ENCODE assay signal across 8 cellular contexts in genomic region chr20:49813305-49813974, GRCh38. TPM values are rescaled to one million over a fixed set of nuclear protein-coding genes. Genes with fewer than 3 reads are reported as not detected.
DNase-seq lines count a peak whose midpoint lies in the region; TF ChIP-seq lines count a peak whose summit lies in the region.

No MANE protein-coding gene starts in this region.

- H3K23ac ChIP-seq in trophoblast cell (ENCODE audit: low read length): no peak overlapping the region

- no peak overlapping the region for H2AK5ac ChIP-seq in trophoblast cell (ENCODE audit: low read length)

- no peak for TF ChIP-seq CTCF in GM12865 (IDR thresholded peaks at IDR 0.05; ENCODE audit: insufficient read depth, low read depth, low read length, missing control alignments)

- H3K27me3 ChIP-seq in SJCRH30: no peaks in the 10 kb centered on the region
- H3K27me3 ChIP-seq in esophagus (ENCODE audit: control insufficient read depth in 1 of 2, insufficient read depth in 2 of 2, low read length in 2 of 2): no peaks in the 10 kb centered on the region
- H3K27me3 ChIP-seq in trophoblast cell (ENCODE audit: insufficient read depth, low read length): no peaks in the 10 kb centered on the region

- H2BK5ac ChIP-seq in trophoblast cell (ENCODE audit: low read depth, low read length, poor library complexity): peak overlapping the region; percentile 75

- peak overlapping the region; percentile 63 for H3K27ac ChIP-seq in SJCRH30
- peak overlapping the region; percentile 94 to 98 for H3K27ac ChIP-seq in esophagus (ENCODE audit: low read depth in 2 of 2, low read length in 1 of 2)
- peak overlapping the region; percentile 81 for H3K27ac ChIP-seq in trophoblast cell (ENCODE audit: low read depth, low read length)

- H3K79me1 ChIP-seq in trophoblast cell (ENCODE audit: low read length): peaks cover 12% of the 10 kb centered on the region

- peak overlapping the region; percentile 78 for H3K4ac ChIP-seq in trophoblast cell (ENCODE audit: low read depth, low read length)

- H3K36me3 ChIP-seq in SJCRH30 (no peaks in the 10 kb centered on the region; the same call in 1 of the 2 replicates), esophagus (ENCODE audit: control insufficient read depth in 2 of 2, insufficient read depth in 2 of 2, low read length in 1 of 2) (peaks cover 0 to 6% of the 10 kb centered on the region in 2 donors), trophoblast cell (ENCODE audit: control insufficient read depth in 1 of 2, insufficient read depth in 2 of 2, low read length in 2 of 2) (peaks cover 7 to 8% of the 10 kb centered on the region in 2 experiments)

- H3K79me2 ChIP-seq in trophoblast cell (ENCODE audit: control insufficient read depth, insufficient read depth, low read length, poor library complexity): peaks cover 9% of the 10 kb centered on the region

- peak overlapping the region; percentile 90 for H4K12ac ChIP-seq in trophoblast cell (ENCODE audit: low read depth, low read length)

- H2AFZ ChIP-seq in trophoblast cell (ENCODE audit: insufficient read depth, low read length, poor library complexity): peak overlapping the region; percentile 77

- H3K9me3 ChIP-seq in SJCRH30 (replicated peaks) (no peaks in the 10 kb centered on the region), esophagus (ENCODE audit: control insufficient read depth in 2 of 2, insufficient read depth in 1 of 2, low read depth in 1 of 2, low read length in 1 of 2) (no peaks in the 10 kb centered on the region), trophoblast cell (ENCODE audit: insufficient read depth, low read depth, low read length) (no peaks in the 10 kb centered on the region)

- peaks cover 12% of the 10 kb centered on the region for H3K4me1 ChIP-seq in SJCRH30
- H3K4me1 ChIP-seq in esophagus (ENCODE audit: control insufficient read depth in 2 of 2, insufficient read depth in 2 of 2, low read length in 1 of 2): peaks cover 0 to 14% of the 10 kb centered on the region in 2 donors
- H3K4me1 ChIP-seq in trophoblast cell (ENCODE audit: control insufficient read depth in 1 of 2, insufficient read depth in 2 of 2, low read length in 2 of 2): peaks cover 10 to 16% of the 10 kb centered on the region in 2 experiments

- DNase-seq in GM12865 (ENCODE audit: low read depth) (no peak), SJCRH30 (no peak), trophoblast cell (no peak), AG08396 (ENCODE audit: low spot score) (no peak), OCI-M2 (lab: John Stamatoyannopoulos, UW; ENCODE audit: unreplicated experiment) (no peak), NCI-H446 (lab: John Stamatoyannopoulos, UW) (no peak), KG1 (lab: John Stamatoyannopoulos, UW) (no peak)

- peak overlapping the region; percentile 67 for H3K4me2 ChIP-seq in trophoblast cell (ENCODE audit: low read length)

- H4K8ac ChIP-seq in trophoblast cell (ENCODE audit: low read depth, low read length): peak overlapping the region; percentile 94

- 10 to 13% methylated on average over 11 of the region's 11 CpGs for WGBS in esophagus, 2 donors
- WGBS in trophoblast cell (ENCODE audit: extremely low coverage, insufficient coverage, insufficient read length): no CpG with 5 or more reads among the region's 11 CpGs

- peak overlapping the region; percentile 79 for H3K4me3 ChIP-seq in GM12865 (ENCODE audit: low read depth, low read length)
- peak overlapping the region; percentile 64 for H3K4me3 ChIP-seq in SJCRH30
- peak overlapping the region; percentile 59 to 75 for H3K4me3 ChIP-seq in esophagus (ENCODE audit: low read depth in 1 of 2, low read length in 2 of 2)
- peak overlapping the region; percentile 68 for H3K4me3 ChIP-seq in trophoblast cell (ENCODE audit: low read depth, low read length)

- peak overlapping the region; percentile 74 for H3K9ac ChIP-seq in trophoblast cell (ENCODE audit: low read length)

- H3K18ac ChIP-seq in trophoblast cell (ENCODE audit: low read length): peak overlapping the region; percentile 56

- H4K91ac ChIP-seq in trophoblast cell (ENCODE audit: low read depth, low read length): peak overlapping the region; percentile 76

- peak overlapping the region; percentile 80 for H2BK120ac ChIP-seq in trophoblast cell (ENCODE audit: insufficient read depth, low read length, poor library complexity)

- peak overlapping the region; percentile 77 for H3K14ac ChIP-seq in trophoblast cell (ENCODE audit: low read length)

- H2BK12ac ChIP-seq in trophoblast cell (ENCODE audit: low read length): no peak overlapping the region

RNA-seq across cellular contexts. Expression of gene SLC9A8, which starts 0.8 kb away (rescaled TPM):
- total RNA-seq in SJCRH30 (2014; rRNA removed; shearing (Covaris generic)): 7.4 and 10.2 TPM in 2 replicates
- 10 to 100 TPM; 11.5 to 16.6 TPM for polyA plus RNA-seq in esophagus
- 3.5 TPM in 2 replicates for polyA plus RNA-seq in trophoblast cell (2013)
